Comparison of ENCODE assay signal across 1 cellular context in the genomic region with DNA sequence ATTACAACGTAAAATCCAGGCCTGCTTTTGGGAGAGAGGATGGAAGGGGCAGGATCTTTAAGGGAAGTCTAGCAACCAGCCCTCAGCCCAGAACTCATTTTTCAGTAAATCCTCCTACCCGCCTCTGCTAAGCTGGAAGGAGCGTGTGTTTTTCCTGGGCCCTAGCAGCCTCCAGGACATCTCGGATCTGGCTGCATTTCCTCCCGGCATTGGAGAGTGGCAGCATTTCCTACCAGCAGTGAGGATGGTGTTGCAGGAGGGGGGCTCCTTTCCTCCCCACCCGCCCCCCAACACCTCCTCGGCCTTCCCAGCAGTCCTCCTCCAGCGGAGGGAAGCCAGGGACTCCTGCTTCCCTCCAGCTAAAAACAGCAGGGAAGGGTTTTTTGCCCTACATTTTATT.
TF ChIP-seq lines count a peak whose summit lies in the region.

No MANE protein-coding gene starts in this region.

TF ChIP-seq in H1, 55 proteins besides CTCF, POLR2A, EP300 and RAD21:
- TF ChIP-seq, protein P1, sequence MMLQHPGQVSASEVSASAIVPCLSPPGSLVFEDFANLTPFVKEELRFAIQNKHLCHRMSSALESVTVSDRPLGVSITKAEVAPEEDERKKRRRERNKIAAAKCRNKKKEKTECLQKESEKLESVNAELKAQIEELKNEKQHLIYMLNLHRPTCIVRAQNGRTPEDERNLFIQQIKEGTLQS (IDR thresholded peaks at IDR 0.05; ENCODE audit: insufficient read depth, low read depth, low read length), result no peak
- TF ChIP-seq CBX5 (IDR thresholded peaks at IDR 0.05; ENCODE audit: low read depth, low read length) (no peak), POU5F1 (IDR thresholded peaks at IDR 0.05; ENCODE audit: low read depth, low read length) (no peak), BRCA1 (IDR thresholded peaks at IDR 0.05; ENCODE audit: low read depth, low read length) (no peak), TAF1 (IDR thresholded peaks at IDR 0.05; ENCODE audit: low read depth, low read length) (no peak), NRF1 (IDR thresholded peaks at IDR 0.05; ENCODE audit: low read depth, low read length) (no peak), ZNF274 (IDR thresholded peaks at IDR 0.05; ENCODE audit: borderline replicate concordance, extremely low read depth, low read length) (no peak), BACH1 (IDR thresholded peaks at IDR 0.05; ENCODE audit: low read length) (no peak), CREB1 (IDR thresholded peaks at IDR 0.05) (no peak)
